In the genomic region with DNA sequence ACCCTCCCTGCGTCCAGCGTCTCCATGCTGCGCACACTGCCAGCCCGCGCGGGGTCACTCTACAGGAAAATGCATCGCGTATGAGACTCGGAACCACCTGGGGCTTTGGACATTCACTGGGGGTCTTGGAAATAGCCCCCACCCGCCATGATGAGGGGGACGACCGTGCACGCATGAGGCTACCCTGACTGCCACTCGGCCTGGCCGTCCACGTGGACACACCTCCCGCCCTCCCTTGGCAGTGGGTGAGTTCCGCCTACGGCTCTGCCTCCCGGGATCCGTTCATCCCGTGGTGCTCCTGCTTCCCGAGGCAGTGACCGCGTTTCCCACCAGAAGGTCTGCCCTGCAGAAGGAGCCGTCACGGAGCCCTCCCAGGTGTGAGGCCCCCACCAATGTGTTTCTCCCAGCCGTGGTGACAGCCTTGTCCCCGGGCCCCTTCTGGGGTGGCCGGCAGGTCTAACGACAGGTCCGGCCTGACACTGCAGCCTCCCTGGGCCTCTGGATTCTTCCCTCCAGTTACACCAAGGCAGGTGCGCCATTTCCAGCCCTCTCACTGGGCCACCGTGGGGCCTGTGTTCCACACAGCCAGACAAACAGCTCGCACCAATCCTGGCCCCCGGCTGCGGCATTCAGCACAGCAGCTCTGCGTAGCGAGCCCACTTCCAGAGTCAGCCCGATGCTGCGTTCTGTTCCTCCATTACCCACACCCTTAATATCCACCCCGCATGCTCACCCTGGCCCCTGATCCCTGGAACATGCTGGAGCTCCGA, we compare ENCODE assay signal across 7 cellular contexts. TPM values are rescaled to one million over a fixed set of nuclear protein-coding genes. Genes with fewer than 3 reads are reported as not detected.
"Had no signal": no experiment of that assay in that cellular context is flagged by ENCODE, and none has a peak within 500 bp of the region (broad histone marks: within the 10 kb centered on the region; RNA-seq: fewer than 3 reads in every experiment).

No MANE protein-coding gene starts in this region.

- H2AFZ ChIP-seq: GM23338 had no signal

- H3K4me2 ChIP-seq: GM23338 had no signal

- ATAC-seq: GM23338 had no signal

- H3K4me3 ChIP-seq: GM23338 had no signal

- FAIRE-seq: H1, H54, HTR-8/SVneo had no signal

- DNase-seq: H9, HCEC 1CT had no signal

RNA-seq across cellular contexts. Expression of gene GALNT9, which starts 11.1 kb away (rescaled TPM):
- total RNA-seq: HT-29 had no signal
